ENCODE assay signal across 16 cellular contexts in genomic region chr11:103499710-103500340, GRCh38.
"Had no signal": no experiment of that assay in that cellular context is flagged by ENCODE, and none has a peak within 500 bp of the region (broad histone marks: within the 10 kb centered on the region; RNA-seq: fewer than 3 reads in every experiment).

No MANE protein-coding gene starts in this region.

- H3K36me3 Mint-ChIP-seq: activated naive CD4-positive, alpha-beta T cell treated with anti-CD3 and anti-CD28 coated beads, Interleukin-2, amount 50 U/mL, for 24 hours; memory B cell; stimulated activated naive B cell treated with anti-CD40 and anti-IgM and Interleukin-4, amounts not matched to agents 10 μg/mL and 1 μg/mL and 100 μg/mL, for 72 hours had no signal

- H3K27ac ChIP-seq: ascending aorta, breast epithelium, epithelial cell of prostate, gastroesophageal sphincter, heart left ventricle, left lung had no signal

- H3K27me3 Mint-ChIP-seq: dendritic cell treated with granulocyte-macrophage colony-stimulating factor and Interleukin-4, amounts not matched to agents 40 ng/mL and 50 ng/mL, for 4 days; memory B cell; progenitor cell of endocrine pancreas; stimulated activated naive B cell treated with anti-CD40 and anti-IgM and Interleukin-4, amounts not matched to agents 10 μg/mL and 1 μg/mL and 100 μg/mL, for 72 hours had no signal

- ATAC-seq: effector memory CD8-positive, alpha-beta T cell; gastroesophageal sphincter; heart left ventricle; left lung; stimulated activated naive B cell treated with anti-CD40 and anti-IgM and Interleukin-4, amounts not matched to agents 10 μg/mL and 1 μg/mL and 100 μg/mL, for 72 hours had no signal

- H3K4me3 ChIP-seq: ascending aorta, breast epithelium, gastroesophageal sphincter, heart left ventricle, left lung had no signal

- H3K4me3 Mint-ChIP-seq: activated naive CD4-positive, alpha-beta T cell treated with anti-CD3 and anti-CD28 coated beads, Interleukin-2, amount 50 U/mL, for 24 hours; dendritic cell treated with granulocyte-macrophage colony-stimulating factor and Interleukin-4, amounts not matched to agents 40 ng/mL and 50 ng/mL, for 4 days; effector memory CD8-positive, alpha-beta T cell; memory B cell; neural crest cell; stimulated activated naive B cell treated with anti-CD40 and anti-IgM and Interleukin-4, amounts not matched to agents 10 μg/mL and 1 μg/mL and 100 μg/mL, for 72 hours had no signal

- H3K4me1 ChIP-seq: ascending aorta, breast epithelium, gastroesophageal sphincter, heart left ventricle, left lung had no signal

- H3K9me3 ChIP-seq: ascending aorta, breast epithelium, gastroesophageal sphincter had no signal

- H3K4me1 Mint-ChIP-seq: activated naive CD4-positive, alpha-beta T cell treated with anti-CD3 and anti-CD28 coated beads, Interleukin-2, amount 50 U/mL, for 24 hours; memory B cell; neural crest cell; stimulated activated naive B cell treated with anti-CD40 and anti-IgM and Interleukin-4, amounts not matched to agents 10 μg/mL and 1 μg/mL and 100 μg/mL, for 72 hours had no signal

- H3K27me3 ChIP-seq: ascending aorta, breast epithelium, gastroesophageal sphincter, heart left ventricle, left lung had no signal

- H3K36me3 ChIP-seq: ascending aorta, breast epithelium, gastroesophageal sphincter, heart left ventricle, left lung had no signal

- H3K9me3 Mint-ChIP-seq: activated naive CD4-positive, alpha-beta T cell treated with anti-CD3 and anti-CD28 coated beads, Interleukin-2, amount 50 U/mL, for 24 hours; effector memory CD8-positive, alpha-beta T cell; memory B cell had no signal

- DNase-seq: activated CD4-positive, alpha-beta T cell treated with anti-CD3 and anti-CD28 coated beads, Interleukin-2, amount 50 U/mL, for 48 hours; activated gamma-delta T cell; effector memory CD8-positive, alpha-beta T cell; heart left ventricle; kidney; left lung; stimulated activated naive B cell treated with anti-CD40 and anti-IgM and Interleukin-4, amounts not matched to agents 10 μg/mL and 1 μg/mL and 100 μg/mL, for 72 hours had no signal

- FAIRE-seq: kidney had no signal

- H3K27ac Mint-ChIP-seq: activated naive CD4-positive, alpha-beta T cell treated with anti-CD3 and anti-CD28 coated beads, Interleukin-2, amount 50 U/mL, for 24 hours; dendritic cell treated with granulocyte-macrophage colony-stimulating factor and Interleukin-4, amounts not matched to agents 40 ng/mL and 50 ng/mL, for 4 days; effector memory CD8-positive, alpha-beta T cell; memory B cell; progenitor cell of endocrine pancreas; stimulated activated naive B cell treated with anti-CD40 and anti-IgM and Interleukin-4, amounts not matched to agents 10 μg/mL and 1 μg/mL and 100 μg/mL, for 72 hours had no signal
